In the genomic region with DNA sequence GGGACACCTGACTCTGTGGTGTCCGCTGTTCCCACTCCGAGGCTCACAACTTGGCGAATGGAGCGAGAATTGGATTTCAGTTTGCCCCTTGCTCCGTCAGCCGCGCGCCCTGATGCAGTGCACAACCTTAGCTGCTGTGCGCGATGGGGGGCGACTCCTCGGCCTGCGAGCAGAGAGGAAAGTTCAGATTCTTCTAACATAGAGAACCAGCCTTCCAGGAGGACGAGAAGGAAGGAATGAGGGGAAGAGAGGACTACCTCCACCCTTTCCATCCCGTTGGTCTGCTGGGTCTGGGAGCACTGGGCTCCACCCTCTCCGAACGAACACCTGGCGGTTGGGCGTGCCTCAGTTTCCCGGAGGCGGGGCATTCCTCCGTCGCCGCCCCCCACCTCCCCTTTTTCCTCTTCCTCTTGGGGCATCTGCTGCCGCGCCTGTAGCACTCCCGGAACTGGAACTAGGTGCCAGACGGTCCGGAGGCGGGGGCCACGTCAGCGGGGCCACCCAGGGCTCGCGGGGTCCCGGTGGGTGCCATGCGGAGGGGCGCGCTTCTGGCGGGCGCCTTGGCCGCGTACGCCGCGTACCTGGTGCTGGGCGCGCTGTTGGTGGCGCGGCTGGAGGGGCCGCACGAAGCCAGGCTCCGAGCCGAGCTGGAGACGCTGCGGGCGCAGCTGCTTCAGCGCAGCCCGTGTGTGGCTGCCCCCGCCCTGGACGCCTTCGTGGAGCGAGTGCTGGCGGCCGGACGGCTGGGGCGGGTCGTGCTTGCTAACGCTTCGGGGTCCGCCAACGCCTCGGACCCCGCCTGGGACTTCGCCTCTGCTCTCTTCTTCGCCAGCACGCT, we compare ENCODE assay signal across 8 cellular contexts. TPM values are rescaled to one million over a fixed set of nuclear protein-coding genes. Genes with fewer than 3 reads are reported as not detected.
DNase-seq lines count a peak whose midpoint lies in the region; ATAC-seq, FAIRE-seq and TF ChIP-seq lines count a peak whose summit lies in the region.

A gene (plus strand): TSS at position 425 of the 838 bp plus-strand sequence. CDS start 106 bp downstream, at position 531.

- H3K9me3 Mint-ChIP-seq in glutamatergic neuron (ENCODE audit: unreplicated experiment), result peaks cover 7% of the 10 kb centered on the region
- no peaks in the 10 kb centered on the region for H3K9me3 Mint-ChIP-seq in osteocyte (ENCODE audit: unreplicated experiment)

- peak within 1 kb of the TSS; percentile 43; the same call in 1 of the 2 replicates for H3K9ac ChIP-seq in DND-41 (ENCODE audit: low read depth, low read length)

- ATAC-seq in DND-41 (ENCODE audit: insufficient read depth, low read depth) (no peak), upper lobe of right lung (peak; percentile 16)

- H3K27ac Mint-ChIP-seq in glutamatergic neuron (ENCODE audit: unreplicated experiment), result no peak within 1 kb of the TSS
- peak within 1 kb of the TSS; percentile 78 for H3K27ac Mint-ChIP-seq in osteocyte (ENCODE audit: unreplicated experiment)

- H2AFZ ChIP-seq in DND-41 (ENCODE audit: low read depth, low read length), result peak within 1 kb of the TSS; percentile 44

- H3K27me3 ChIP-seq in DND-41 (ENCODE audit: insufficient read depth, low read length, poor library complexity) (peaks cover 14% of the 10 kb centered on the region), upper lobe of right lung (no peaks in the 10 kb centered on the region)

- DNase-seq in DND-41, result peak; percentile 41
- DNase-seq in NOMO-1 treated with DMSO at 0.1 percent for 48 hours (lab: John Stamatoyannopoulos, UW; ENCODE audit: unreplicated experiment), result peak; percentile 20
- peak; percentile 84 for DNase-seq in activated effector memory CD4-positive, alpha-beta T cell treated with anti-CD3 and anti-CD28 coated beads, Interleukin-2, amount 50 U/mL, for 16 hours
- DNase-seq in glutamatergic neuron, result peak; percentile 59
- DNase-seq in osteocyte (ENCODE audit: extremely low spot score, unreplicated experiment), result no peak
- DNase-seq in upper lobe of right lung, result peak; percentile 81
- no peak for DNase-seq in NCI-H524 treated with DMSO at 0.1 percent for 48 hours (lab: John Stamatoyannopoulos, UW)
- no peak for DNase-seq in HTR-8/SVneo (ENCODE audit: insufficient read length, low spot score)

- no peak within 1 kb of the TSS for H3K27ac ChIP-seq in DND-41 (ENCODE audit: low read length)
- peak within 1 kb of the TSS; percentile 84 for H3K27ac ChIP-seq in upper lobe of right lung

- H3K27me3 Mint-ChIP-seq in glutamatergic neuron (ENCODE audit: unreplicated experiment) (peaks cover 7% of the 10 kb centered on the region), osteocyte (ENCODE audit: unreplicated experiment) (no peaks in the 10 kb centered on the region)

- H3K4me2 ChIP-seq in DND-41 (ENCODE audit: insufficient read depth, low read length), result peak within 1 kb of the TSS; percentile 67

- peak within 1 kb of the TSS; percentile 82 for H3K4me3 Mint-ChIP-seq in glutamatergic neuron (ENCODE audit: unreplicated experiment)
- peak within 1 kb of the TSS; percentile 80 for H3K4me3 Mint-ChIP-seq in osteocyte (ENCODE audit: unreplicated experiment)

- TF ChIP-seq CTCF in DND-41 (IDR thresholded peaks at IDR 0.05; ENCODE audit: borderline replicate concordance, extremely low read depth, low read length, poor library complexity, severe bottlenecking), result no peak
- no peak for TF ChIP-seq CTCF in glutamatergic neuron (IDR thresholded peaks at IDR 0.05; ENCODE audit: partially characterized antibody, unreplicated experiment)
- peak; percentile 32 for TF ChIP-seq CTCF in osteocyte (IDR thresholded peaks at IDR 0.05)
- peak; percentile 22 for TF ChIP-seq CTCF in upper lobe of right lung (IDR thresholded peaks at IDR 0.05)

- H3K4me1 ChIP-seq in DND-41 (ENCODE audit: insufficient read depth, low read length) (peaks cover 27% of the 10 kb centered on the region), upper lobe of right lung (peaks cover 51% of the 10 kb centered on the region)

- H3K36me3 Mint-ChIP-seq in glutamatergic neuron (ENCODE audit: unreplicated experiment) (peaks cover 4% of the 10 kb centered on the region), osteocyte (ENCODE audit: unreplicated experiment) (peaks cover 4% of the 10 kb centered on the region)

- H3K4me1 Mint-ChIP-seq in glutamatergic neuron (ENCODE audit: low read depth, unreplicated experiment) (no peaks in the 10 kb centered on the region), osteocyte (ENCODE audit: unreplicated experiment) (peaks cover 43% of the 10 kb centered on the region)

- peaks cover 10% of the 10 kb centered on the region for H3K79me2 ChIP-seq in DND-41 (ENCODE audit: insufficient read depth, low read length)

- peak within 1 kb of the TSS in 1 of 2 experiments; percentile 52; a peak in 2 of 4 replicates for H3K4me3 ChIP-seq in DND-41 (ENCODE audit: low read depth in 1 of 2, low read length in 2 of 2)
- H3K4me3 ChIP-seq in upper lobe of right lung, result peak within 1 kb of the TSS; percentile 71

- H3K9me3 ChIP-seq in DND-41 (ENCODE audit: insufficient read depth, low read length, severe bottlenecking), result no peaks in the 10 kb centered on the region
- no peaks in the 10 kb centered on the region for H3K9me3 ChIP-seq in upper lobe of right lung

- no peaks in the 10 kb centered on the region for H4K20me1 ChIP-seq in DND-41 (ENCODE audit: insufficient read depth, low read length)

- H3K36me3 ChIP-seq in DND-41 (ENCODE audit: insufficient read depth, low read length) (peaks cover 2% of the 10 kb centered on the region; the same call in 1 of the 2 replicates), upper lobe of right lung (peaks cover 7% of the 10 kb centered on the region)

- intact Hi-C loops in upper lobe of right lung (cut with DNase I), result no loop called here

- FAIRE-seq in HTR-8/SVneo (lab: Jason Lieb, UNC), result no peak

RNA-seq across cellular contexts. Expression of the gene that starts here (rescaled TPM):
- total RNA-seq in glutamatergic neuron (ENCODE audit: unreplicated experiment), result 2.7 TPM
- 11.9 and 13.0 TPM in 2 replicates for total RNA-seq in osteocyte
- total RNA-seq in upper lobe of right lung, result 13.1 TPM

Comparison
In these comparisons a context has a peak if more than half of its experiments do, and no peak if none do; other contexts are left out.
1. DNase-seq: peak in DND-41 (single experiment), NOMO-1 treated with DMSO at 0.1 percent for 48 hours (single experiment), activated effector memory CD4-positive, alpha-beta T cell treated with anti-CD3 and anti-CD28 coated beads, Interleukin-2, amount 50 U/mL, for 16 hours (single experiment), glutamatergic neuron (single experiment) and upper lobe of right lung (single experiment); none in osteocyte (single experiment), NCI-H524 treated with DMSO at 0.1 percent for 48 hours (single experiment) and HTR-8/SVneo (single experiment).
2. CTCF ChIP-seq: peak in osteocyte (single experiment) and upper lobe of right lung (single experiment); none in DND-41 (single experiment) and glutamatergic neuron (single experiment).